Comparison of ENCODE assay signal across 8 cellular contexts in genomic region chr4:76198411-76199237, GRCh38. TPM values are rescaled to one million over a fixed set of nuclear protein-coding genes. Genes with fewer than 3 reads are reported as not detected.
A peak's percentile ranks its signal among the peaks of the same experiment; 100 is the strongest.
DNase-seq lines count a peak whose midpoint lies in the region; ATAC-seq and TF ChIP-seq lines count a peak whose summit lies in the region.

No MANE protein-coding gene starts in this region.

- intact Hi-C loops in left cardiac atrium (cut with DNase I) (loop anchor here in 1 of 2 donors (10.0 kb wide), 1 partner anchor 106 kb away; the partner anchor contains the start of gene STBD1), sigmoid colon (cut with DNase I) (loop anchor here (1.0 to 2.0 kb wide), 2 partner anchors 9 to 14 kb away; partner anchors contain the start of gene SCARB2)

- peak in 1 of 3 donors; percentile 43 for DNase-seq in CD4-positive, CD25-positive, alpha-beta regulatory T cell
- DNase-seq in NCI-H524 (lab: John Stamatoyannopoulos, UW) (peak; percentile 76 to 79), left cardiac atrium (peak; percentile 56), sigmoid colon (peak; percentile 94), NK-92 (lab: John Stamatoyannopoulos, UW; ENCODE audit: unreplicated experiment) (no peak)
- peak; percentile 56 for DNase-seq in activated naive CD8-positive, alpha-beta T cell treated with anti-CD3 and anti-CD28 coated beads for 36 hours

- 7 to 17% methylated on average over 4 of the region's 4 CpGs for WGBS in sigmoid colon, 2 donors

- H3K36me3 ChIP-seq in CD4-positive, CD25-positive, alpha-beta regulatory T cell (ENCODE audit: control insufficient read depth, insufficient read depth, low read length), result peaks cover 24% of the 10 kb centered on the region
- peaks cover 0 to 20% (median 0%) of the 10 kb centered on the region in 4 donors for H3K36me3 ChIP-seq in sigmoid colon

- H3K27ac Mint-ChIP-seq in CD4-positive, CD25-positive, alpha-beta regulatory T cell, result peak overlapping the region; percentile 26 to 86 (median 74)
- peak overlapping the region; percentile 39 for H3K27ac Mint-ChIP-seq in activated naive CD8-positive, alpha-beta T cell treated with anti-CD3 and anti-CD28 coated beads for 36 hours

- ATAC-seq in CD4-positive, CD25-positive, alpha-beta regulatory T cell (ENCODE audit: low read depth in 2 of 2), result peak in 1 of 2 donors; percentile 35
- peak; percentile 33 for ATAC-seq in GM19025 (IDR thresholded peaks at IDR 0.05; ENCODE audit: low read depth, unreplicated experiment)
- peak; percentile 41 for ATAC-seq in HG03342 (IDR thresholded peaks at IDR 0.05; ENCODE audit: unreplicated experiment)
- ATAC-seq in left cardiac atrium, result peak; percentile 60 to 82

- no peaks in the 10 kb centered on the region for H3K9me3 ChIP-seq in CD4-positive, CD25-positive, alpha-beta regulatory T cell (ENCODE audit: control insufficient read depth in 2 of 2, low read length in 2 of 2)
- no peaks in the 10 kb centered on the region for H3K9me3 ChIP-seq in sigmoid colon

- peak in 1 of 4 donors; percentile 32 for TF ChIP-seq EP300 in sigmoid colon (IDR thresholded peaks at IDR 0.05)

- no peaks in the 10 kb centered on the region for H3K27me3 ChIP-seq in CD4-positive, CD25-positive, alpha-beta regulatory T cell (ENCODE audit: control insufficient read depth, insufficient read depth, low read length)
- H3K27me3 ChIP-seq in sigmoid colon, result no peaks in the 10 kb centered on the region

- peaks cover 15 to 42% (median 30%) of the 10 kb centered on the region in 4 donors for H3K4me1 Mint-ChIP-seq in CD4-positive, CD25-positive, alpha-beta regulatory T cell
- peaks cover 37% of the 10 kb centered on the region for H3K4me1 Mint-ChIP-seq in activated naive CD8-positive, alpha-beta T cell treated with anti-CD3 and anti-CD28 coated beads for 36 hours

- H3K4me3 Mint-ChIP-seq in CD4-positive, CD25-positive, alpha-beta regulatory T cell, result no peak overlapping the region
- H3K4me3 Mint-ChIP-seq in activated naive CD8-positive, alpha-beta T cell treated with anti-CD3 and anti-CD28 coated beads for 36 hours, result no peak overlapping the region

- no peak overlapping the region for H3K27ac ChIP-seq in CD4-positive, CD25-positive, alpha-beta regulatory T cell (ENCODE audit: insufficient read depth, low read length, poor library complexity, severe bottlenecking)
- peak overlapping the region; percentile 75 to 86 (median 82) for H3K27ac ChIP-seq in sigmoid colon

- H3K27me3 Mint-ChIP-seq in CD4-positive, CD25-positive, alpha-beta regulatory T cell, result no peaks in the 10 kb centered on the region
- H3K27me3 Mint-ChIP-seq in activated naive CD8-positive, alpha-beta T cell treated with anti-CD3 and anti-CD28 coated beads for 36 hours, result no peaks in the 10 kb centered on the region

- no peak for TF ChIP-seq POLR2A in sigmoid colon (IDR thresholded peaks at IDR 0.05)

- no peak overlapping the region for H3K4me3 ChIP-seq in CD4-positive, CD25-positive, alpha-beta regulatory T cell (ENCODE audit: low read depth, low read length)
- peak overlapping the region in 1 of 4 donors; percentile 11 for H3K4me3 ChIP-seq in sigmoid colon

- H3K36me3 Mint-ChIP-seq in CD4-positive, CD25-positive, alpha-beta regulatory T cell, result peaks cover 20% of the 10 kb centered on the region
- peaks cover 10% of the 10 kb centered on the region for H3K36me3 Mint-ChIP-seq in activated naive CD8-positive, alpha-beta T cell treated with anti-CD3 and anti-CD28 coated beads for 36 hours

- no peak for TF ChIP-seq CTCF in sigmoid colon (IDR thresholded peaks at IDR 0.05)

- peaks cover 0 to 9% (median 0%) of the 10 kb centered on the region in 7 donors for H3K9me3 Mint-ChIP-seq in CD4-positive, CD25-positive, alpha-beta regulatory T cell
- no peaks in the 10 kb centered on the region for H3K9me3 Mint-ChIP-seq in activated naive CD8-positive, alpha-beta T cell treated with anti-CD3 and anti-CD28 coated beads for 36 hours

- H3K4me1 ChIP-seq in CD4-positive, CD25-positive, alpha-beta regulatory T cell (ENCODE audit: control insufficient read depth, insufficient read depth, low read length, poor library complexity, severe bottlenecking), result peaks cover 19% of the 10 kb centered on the region
- peaks cover 0 to 98% (median 89%) of the 10 kb centered on the region in 4 donors for H3K4me1 ChIP-seq in sigmoid colon

RNA-seq across cellular contexts. Expression of gene SCARB2, which starts 15.0 kb away (rescaled TPM):
- total RNA-seq in CD4-positive, CD25-positive, alpha-beta regulatory T cell, result 21.2 TPM
- polyA plus RNA-seq in CD4-positive, CD25-positive, alpha-beta regulatory T cell, result 10 to 100 TPM in 2 of 4 donors, 1 to 10 TPM in 2; 8.0 to 14.3 (median 9.3) TPM
- 1 to 10 TPM; 2.9 to 4.3 TPM for total RNA-seq in activated naive CD8-positive, alpha-beta T cell treated with anti-CD3 and anti-CD28 coated beads for 36 hours
- total RNA-seq in left cardiac atrium, result 100 to 1,000 TPM; 102 to 112 TPM
- 100 to 1,000 TPM; 119 to 160 (median 141) TPM for total RNA-seq in sigmoid colon
- polyA plus RNA-seq in sigmoid colon, result 10 to 100 TPM; 29.4 to 73.1 (median 38.6) TPM

RNA-seq across cellular contexts. Expression of gene NUP54, which starts 50.4 kb away (rescaled TPM):
- total RNA-seq in CD4-positive, CD25-positive, alpha-beta regulatory T cell, result 74.8 TPM
- polyA plus RNA-seq in CD4-positive, CD25-positive, alpha-beta regulatory T cell, result 10 to 100 TPM; 35.4 to 48.3 (median 39.5) TPM
- total RNA-seq in activated naive CD8-positive, alpha-beta T cell treated with anti-CD3 and anti-CD28 coated beads for 36 hours, result 10 to 100 TPM; 72.1 to 76.2 TPM
- 10 to 100 TPM; 20.0 to 23.0 TPM for total RNA-seq in left cardiac atrium
- total RNA-seq in sigmoid colon, result 10 to 100 TPM; 38.0 to 57.9 (median 48.1) TPM
- 10 to 100 TPM; 16.6 to 21.9 (median 18.6) TPM for polyA plus RNA-seq in sigmoid colon

RNA-seq across cellular contexts. Expression of gene FAM47E, which starts 52.9 kb away (rescaled TPM):
- 1.0 TPM for total RNA-seq in CD4-positive, CD25-positive, alpha-beta regulatory T cell
- polyA plus RNA-seq in CD4-positive, CD25-positive, alpha-beta regulatory T cell, result under 1 TPM in 1 of 4 donors, not detected in 3; 0.57 TPM
- not detected for total RNA-seq in activated naive CD8-positive, alpha-beta T cell treated with anti-CD3 and anti-CD28 coated beads for 36 hours
- 1 to 10 TPM; 2.2 to 2.9 TPM for total RNA-seq in left cardiac atrium
- total RNA-seq in sigmoid colon, result 1 to 10 TPM; 1.7 to 3.3 (median 2.0) TPM
- polyA plus RNA-seq in sigmoid colon, result 1 to 10 TPM; 2.6 to 6.0 (median 5.4) TPM
